ENCODE assay signal across 1 cellular context in genomic region chr15:63188937-63189871, GRCh38.
A peak's percentile ranks its signal among the peaks of the same experiment; 100 is the strongest.
TF ChIP-seq lines count a peak whose summit lies in the region.

TSS of gene RAB8B (plus strand) at chr15:63189606. CDS start at chr15:63189625, 19 bp downstream.

TF ChIP-seq in K562, 482 proteins besides CTCF, POLR2A, EP300 and RAD21 (continued from another document and continues in another):
- TF ChIP-seq, protein P1, sequence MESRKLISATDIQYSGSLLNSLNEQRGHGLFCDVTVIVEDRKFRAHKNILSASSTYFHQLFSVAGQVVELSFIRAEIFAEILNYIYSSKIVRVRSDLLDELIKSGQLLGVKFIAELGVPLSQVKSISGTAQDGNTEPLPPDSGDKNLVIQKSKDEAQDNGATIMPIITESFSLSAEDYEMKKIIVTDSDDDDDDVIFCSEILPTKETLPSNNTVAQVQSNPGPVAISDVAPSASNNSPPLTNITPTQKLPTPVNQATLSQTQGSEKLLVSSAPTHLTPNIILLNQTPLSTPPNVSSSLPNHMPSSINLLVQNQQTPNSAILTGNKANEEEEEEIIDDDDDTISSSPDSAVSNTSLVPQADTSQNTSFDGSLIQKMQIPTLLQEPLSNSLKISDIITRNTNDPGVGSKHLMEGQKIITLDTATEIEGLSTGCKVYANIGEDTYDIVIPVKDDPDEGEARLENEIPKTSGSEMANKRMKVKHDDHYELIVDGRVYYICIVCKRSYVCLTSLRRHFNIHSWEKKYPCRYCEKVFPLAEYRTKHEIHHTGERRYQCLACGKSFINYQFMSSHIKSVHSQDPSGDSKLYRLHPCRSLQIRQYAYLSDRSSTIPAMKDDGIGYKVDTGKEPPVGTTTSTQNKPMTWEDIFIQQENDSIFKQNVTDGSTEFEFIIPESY (CRISPR knock-in tag; IDR thresholded peaks at IDR 0.05), result no peak; the same call in 1 of the 2 replicates
- TF ChIP-seq ELF4 (CRISPR knock-in tag; IDR thresholded peaks at IDR 0.05) (no peak), SREBF1 (IDR thresholded peaks at IDR 0.05; ENCODE audit: borderline replicate concordance, low read depth, low read length) (no peak), CXXC5 (CRISPR knock-in tag; IDR thresholded peaks at IDR 0.05) (peak; percentile 74), BCLAF1 (IDR thresholded peaks at IDR 0.05; ENCODE audit: borderline replicate concordance in 1 of 2, control insufficient read depth in 1 of 2, low read depth in 2 of 2, low read length in 1 of 2) (no peak), PCBP1 (IDR thresholded peaks at IDR 0.05; ENCODE audit: low read depth, low read length, poor library complexity, severe bottlenecking) (no peak), ZNF274 (IDR thresholded peaks at IDR 0.05; ENCODE audit: borderline replicate concordance, low read depth, low read length) (no peak), TAF7 (tag; IDR thresholded peaks at IDR 0.05) (no peak), GABPB1 (CRISPR knock-in tag; IDR thresholded peaks at IDR 0.05) (peak; percentile 53; the same call in 1 of the 2 replicates), HLTF (IDR thresholded peaks at IDR 0.05) (no peak), NELFE (IDR thresholded peaks at IDR 0.05; ENCODE audit: insufficient read depth, insufficient read length) (no peak), ZNF143 (CRISPR knock-in tag; IDR thresholded peaks at IDR 0.05) (peak; percentile 95), NBN (IDR thresholded peaks at IDR 0.05; ENCODE audit: low read depth) (peak; percentile 23; the same call in 1 of the 2 replicates), PREB (CRISPR knock-in tag; IDR thresholded peaks at IDR 0.05) (no peak), SMC3 (conservative IDR thresholded peaks at IDR 0.05; ENCODE audit: insufficient read depth, low read depth, low read length) (no peak), SETDB1 (IDR thresholded peaks at IDR 0.05; ENCODE audit: low read length) (no peak), IRF9 (tag; IDR thresholded peaks at IDR 0.05) (no peak), NRF1 (conservative IDR thresholded peaks at IDR 0.05 in 1 of 2, IDR thresholded peaks at IDR 0.05 in 1 of 2) (peak; percentile 76 to 77), SP1 (CRISPR knock-in tag; IDR thresholded peaks at IDR 0.05) (no peak), CBFA2T3 (IDR thresholded peaks at IDR 0.05) (no peak), NUFIP1 (IDR thresholded peaks at IDR 0.05; ENCODE audit: partially characterized antibody) (no peak), ATF6 (CRISPR knock-in tag; IDR thresholded peaks at IDR 0.05) (no peak), RBBP5 (IDR thresholded peaks at IDR 0.05; ENCODE audit: borderline replicate concordance, insufficient read depth, low read length, poor library complexity, severe bottlenecking) (peak; percentile 50), POLR2AphosphoS5 (IDR thresholded peaks at IDR 0.05; ENCODE audit: control insufficient read depth, insufficient read depth, low read depth, low read length) (peak; percentile 84), ZNF395 (CRISPR knock-in tag; IDR thresholded peaks at IDR 0.05) (no peak), PYGO2 (tag; IDR thresholded peaks at IDR 0.05) (no peak), MCM2 (IDR thresholded peaks at IDR 0.05; ENCODE audit: low read depth) (no peak), XRCC3 (IDR thresholded peaks at IDR 0.05) (no peak), CTBP1 (IDR thresholded peaks at IDR 0.05; ENCODE audit: borderline replicate concordance) (peak; percentile 73; the same call in 1 of the 2 replicates), ZNF23 (CRISPR knock-in tag; IDR thresholded peaks at IDR 0.05) (no peak), HNRNPK (IDR thresholded peaks at IDR 0.05; ENCODE audit: low read depth, low read length, poor library complexity, severe bottlenecking) (no peak), ZNF584 (CRISPR knock-in tag; IDR thresholded peaks at IDR 0.05; ENCODE audit: low read depth) (no peak), CBX5 (IDR thresholded peaks at IDR 0.05; ENCODE audit: borderline replicate concordance, low read depth) (no peak), FOXA3 (CRISPR knock-in tag; conservative IDR thresholded peaks at IDR 0.05 in 1 of 2, IDR thresholded peaks at IDR 0.05 in 1 of 2) (no peak), ZNF175 (CRISPR knock-in tag; IDR thresholded peaks at IDR 0.05; ENCODE audit: low read depth) (0 out of 2 replicates have a peak, but pooled peaks have one; percentile 37), EZH2 (IDR thresholded peaks at IDR 0.05; ENCODE audit: borderline replicate concordance, low read depth, low read length) (no peak), TCF3 (CRISPR knock-in tag; IDR thresholded peaks at IDR 0.05) (0 out of 2 replicates have a peak, but pooled peaks have one; percentile 18), HNRNPH1 (optimal IDR thresholded peaks at IDR 0.05; ENCODE audit: low read depth, low read length) (no peak), ZBTB7A (IDR thresholded peaks at IDR 0.05; ENCODE audit: borderline replicate concordance, control insufficient read depth, low read depth, low read length) (no peak), HDAC6 (IDR thresholded peaks at IDR 0.05; ENCODE audit: low read depth, low read length) (no peak), NFRKB (IDR thresholded peaks at IDR 0.05; ENCODE audit: low read depth) (no peak), PTTG1 (tag; IDR thresholded peaks at IDR 0.05; ENCODE audit: low read depth) (no peak)
- TF ChIP-seq, protein P2, sequence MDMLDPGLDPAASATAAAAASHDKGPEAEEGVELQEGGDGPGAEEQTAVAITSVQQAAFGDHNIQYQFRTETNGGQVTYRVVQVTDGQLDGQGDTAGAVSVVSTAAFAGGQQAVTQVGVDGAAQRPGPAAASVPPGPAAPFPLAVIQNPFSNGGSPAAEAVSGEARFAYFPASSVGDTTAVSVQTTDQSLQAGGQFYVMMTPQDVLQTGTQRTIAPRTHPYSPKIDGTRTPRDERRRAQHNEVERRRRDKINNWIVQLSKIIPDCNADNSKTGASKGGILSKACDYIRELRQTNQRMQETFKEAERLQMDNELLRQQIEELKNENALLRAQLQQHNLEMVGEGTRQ (CRISPR knock-in tag; IDR thresholded peaks at IDR 0.05), result no peak
- TF ChIP-seq, protein P3, sequence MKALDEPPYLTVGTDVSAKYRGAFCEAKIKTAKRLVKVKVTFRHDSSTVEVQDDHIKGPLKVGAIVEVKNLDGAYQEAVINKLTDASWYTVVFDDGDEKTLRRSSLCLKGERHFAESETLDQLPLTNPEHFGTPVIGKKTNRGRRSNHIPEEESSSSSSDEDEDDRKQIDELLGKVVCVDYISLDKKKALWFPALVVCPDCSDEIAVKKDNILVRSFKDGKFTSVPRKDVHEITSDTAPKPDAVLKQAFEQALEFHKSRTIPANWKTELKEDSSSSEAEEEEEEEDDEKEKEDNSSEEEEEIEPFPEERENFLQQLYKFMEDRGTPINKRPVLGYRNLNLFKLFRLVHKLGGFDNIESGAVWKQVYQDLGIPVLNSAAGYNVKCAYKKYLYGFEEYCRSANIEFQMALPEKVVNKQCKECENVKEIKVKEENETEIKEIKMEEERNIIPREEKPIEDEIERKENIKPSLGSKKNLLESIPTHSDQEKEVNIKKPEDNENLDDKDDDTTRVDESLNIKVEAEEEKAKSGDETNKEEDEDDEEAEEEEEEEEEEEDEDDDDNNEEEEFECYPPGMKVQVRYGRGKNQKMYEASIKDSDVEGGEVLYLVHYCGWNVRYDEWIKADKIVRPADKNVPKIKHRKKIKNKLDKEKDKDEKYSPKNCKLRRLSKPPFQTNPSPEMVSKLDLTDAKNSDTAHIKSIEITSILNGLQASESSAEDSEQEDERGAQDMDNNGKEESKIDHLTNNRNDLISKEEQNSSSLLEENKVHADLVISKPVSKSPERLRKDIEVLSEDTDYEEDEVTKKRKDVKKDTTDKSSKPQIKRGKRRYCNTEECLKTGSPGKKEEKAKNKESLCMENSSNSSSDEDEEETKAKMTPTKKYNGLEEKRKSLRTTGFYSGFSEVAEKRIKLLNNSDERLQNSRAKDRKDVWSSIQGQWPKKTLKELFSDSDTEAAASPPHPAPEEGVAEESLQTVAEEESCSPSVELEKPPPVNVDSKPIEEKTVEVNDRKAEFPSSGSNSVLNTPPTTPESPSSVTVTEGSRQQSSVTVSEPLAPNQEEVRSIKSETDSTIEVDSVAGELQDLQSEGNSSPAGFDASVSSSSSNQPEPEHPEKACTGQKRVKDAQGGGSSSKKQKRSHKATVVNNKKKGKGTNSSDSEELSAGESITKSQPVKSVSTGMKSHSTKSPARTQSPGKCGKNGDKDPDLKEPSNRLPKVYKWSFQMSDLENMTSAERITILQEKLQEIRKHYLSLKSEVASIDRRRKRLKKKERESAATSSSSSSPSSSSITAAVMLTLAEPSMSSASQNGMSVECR (CRISPR knock-in tag; IDR thresholded peaks at IDR 0.05), result no peak; the same call in 1 of the 2 replicates
- TF ChIP-seq, protein P4, sequence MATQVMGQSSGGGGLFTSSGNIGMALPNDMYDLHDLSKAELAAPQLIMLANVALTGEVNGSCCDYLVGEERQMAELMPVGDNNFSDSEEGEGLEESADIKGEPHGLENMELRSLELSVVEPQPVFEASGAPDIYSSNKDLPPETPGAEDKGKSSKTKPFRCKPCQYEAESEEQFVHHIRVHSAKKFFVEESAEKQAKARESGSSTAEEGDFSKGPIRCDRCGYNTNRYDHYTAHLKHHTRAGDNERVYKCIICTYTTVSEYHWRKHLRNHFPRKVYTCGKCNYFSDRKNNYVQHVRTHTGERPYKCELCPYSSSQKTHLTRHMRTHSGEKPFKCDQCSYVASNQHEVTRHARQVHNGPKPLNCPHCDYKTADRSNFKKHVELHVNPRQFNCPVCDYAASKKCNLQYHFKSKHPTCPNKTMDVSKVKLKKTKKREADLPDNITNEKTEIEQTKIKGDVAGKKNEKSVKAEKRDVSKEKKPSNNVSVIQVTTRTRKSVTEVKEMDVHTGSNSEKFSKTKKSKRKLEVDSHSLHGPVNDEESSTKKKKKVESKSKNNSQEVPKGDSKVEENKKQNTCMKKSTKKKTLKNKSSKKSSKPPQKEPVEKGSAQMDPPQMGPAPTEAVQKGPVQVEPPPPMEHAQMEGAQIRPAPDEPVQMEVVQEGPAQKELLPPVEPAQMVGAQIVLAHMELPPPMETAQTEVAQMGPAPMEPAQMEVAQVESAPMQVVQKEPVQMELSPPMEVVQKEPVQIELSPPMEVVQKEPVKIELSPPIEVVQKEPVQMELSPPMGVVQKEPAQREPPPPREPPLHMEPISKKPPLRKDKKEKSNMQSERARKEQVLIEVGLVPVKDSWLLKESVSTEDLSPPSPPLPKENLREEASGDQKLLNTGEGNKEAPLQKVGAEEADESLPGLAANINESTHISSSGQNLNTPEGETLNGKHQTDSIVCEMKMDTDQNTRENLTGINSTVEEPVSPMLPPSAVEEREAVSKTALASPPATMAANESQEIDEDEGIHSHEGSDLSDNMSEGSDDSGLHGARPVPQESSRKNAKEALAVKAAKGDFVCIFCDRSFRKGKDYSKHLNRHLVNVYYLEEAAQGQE (CRISPR knock-in tag; IDR thresholded peaks at IDR 0.05; ENCODE audit: low read depth), result peak; percentile 36; the same call in 1 of the 2 replicates
